Comparison of ENCODE assay signal across 8 cellular contexts in the genomic region with DNA sequence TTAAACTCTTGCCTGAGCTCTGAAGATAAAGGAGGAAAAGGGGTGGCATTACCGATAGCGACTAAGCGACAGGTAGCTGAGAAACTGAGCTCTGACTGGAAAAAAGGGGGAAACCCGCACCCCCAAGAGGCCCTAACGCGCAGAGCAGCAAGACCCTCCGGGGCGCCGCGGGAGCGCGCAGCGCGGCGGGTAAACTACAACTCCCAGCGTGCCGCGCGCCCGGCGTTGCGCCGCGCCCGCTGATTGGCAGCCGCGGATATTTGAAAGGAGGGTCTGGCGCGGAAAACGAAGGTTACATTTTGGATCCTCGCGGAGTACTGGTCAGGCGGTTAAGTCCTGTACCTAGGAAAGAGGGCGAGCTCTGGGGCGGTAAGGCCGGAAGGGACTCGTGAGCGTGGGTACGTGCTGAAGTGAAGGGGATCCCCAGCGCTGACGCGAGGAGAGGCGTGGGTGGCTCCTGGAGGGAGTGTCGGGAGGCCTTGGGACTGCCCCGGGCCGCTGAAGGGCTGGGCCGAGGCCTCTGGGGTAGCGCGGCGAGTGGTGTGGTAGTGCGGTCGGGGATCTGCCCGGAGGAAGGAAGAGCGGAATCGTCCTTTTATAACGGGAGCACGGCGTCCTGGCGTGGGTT. TPM values are rescaled to one million over a fixed set of nuclear protein-coding genes. Genes with fewer than 3 reads are reported as not detected.
DNase-seq lines count a peak whose midpoint lies in the region; ATAC-seq and TF ChIP-seq lines count a peak whose summit lies in the region.

Gene ESPL1, plus strand, starts transcription at position 291 of the 628 bp plus-strand sequence. CDS start 468 bp downstream, outside the sequence.

- no peaks in the 10 kb centered on the region for H3K9me3 ChIP-seq in OCI-LY1 (ENCODE audit: low read length)
- H3K9me3 ChIP-seq in mucosa of stomach (ENCODE audit: control insufficient read depth, low read length): no peaks in the 10 kb centered on the region

- H3K9ac ChIP-seq in OCI-LY1 (ENCODE audit: low read length) (peak within 1 kb of the TSS; percentile 80), mucosa of stomach (ENCODE audit: low read length) (peak within 1 kb of the TSS; percentile 75)

- H3K4me3 Mint-ChIP-seq in Calu3 (ENCODE audit: low read depth, unreplicated experiment): peak within 1 kb of the TSS; percentile 87

- CTCF ChIA-PET in Calu3 (lab: Charles Lee): interaction anchor here (0.6 to 2.1 kb wide), 8 partner anchors 16 to 214 kb away, joined by 3 to 8 read pairs (median 4); a partner anchor contains a TSS

- no TSS peak for BruUV-seq in Calu3 (replicated peaks; lab: Mats Ljungman, UMichigan)

- H3K36me3 Mint-ChIP-seq in Calu3 (ENCODE audit: insufficient read depth, unreplicated experiment): peaks cover 36% of the 10 kb centered on the region

- H3K27ac ChIP-seq in OCI-LY1 (ENCODE audit: low read depth, low read length, poor library complexity, severe bottlenecking): peak within 1 kb of the TSS; percentile 33

- no peaks in the 10 kb centered on the region for H3K9me3 Mint-ChIP-seq in Calu3 (ENCODE audit: low read depth, unreplicated experiment)

- peak; percentile 73 for DNase-seq in Calu3
- peak; percentile 82 for DNase-seq in HPDE6-E6E7 (ENCODE audit: extremely low spot score)
- peak; percentile 85 for DNase-seq in activated CD8-positive, alpha-beta memory T cell treated with anti-CD3 and anti-CD28 coated beads, Interleukin-2, amount 50 U/mL, for 4 hours
- DNase-seq in epithelial cell of proximal tubule (ENCODE audit: low read depth): no peak
- DNase-seq in stimulated activated CD8-positive, alpha-beta memory T cell treated with anti-CD3 and anti-CD28 coated beads, Interleukin-7, amount 100 ng/mL, for 24 hours (ENCODE audit: low read depth): peak; percentile 61

- H4K20me1 ChIP-seq in OCI-LY1 (ENCODE audit: insufficient read depth, low read length): no peaks in the 10 kb centered on the region

- H3K27ac Mint-ChIP-seq in Calu3 (ENCODE audit: unreplicated experiment): peak within 1 kb of the TSS; percentile 64

- peak within 1 kb of the TSS; percentile 61; the same call in 1 of the 2 replicates for H2AFZ ChIP-seq in OCI-LY1 (ENCODE audit: low read length)

- H3K27me3 Mint-ChIP-seq in Calu3 (ENCODE audit: unreplicated experiment): no peaks in the 10 kb centered on the region

- H3K4me2 ChIP-seq in OCI-LY1 (ENCODE audit: low read length): peak within 1 kb of the TSS; percentile 74

- TF ChIP-seq CTCF in Calu3 (IDR thresholded peaks at IDR 0.05; ENCODE audit: unreplicated experiment) (no peak), OCI-LY1 (IDR thresholded peaks at IDR 0.05; ENCODE audit: low read length) (peak; percentile 69), epithelial cell of proximal tubule (conservative IDR thresholded peaks at IDR 0.05; ENCODE audit: low read depth, low read length) (peak; percentile 27)

- no peaks in the 10 kb centered on the region for H3K9me2 ChIP-seq in OCI-LY1 (ENCODE audit: low read depth, low read length)

- H3K27me3 ChIP-seq in OCI-LY1 (ENCODE audit: insufficient read depth, low read length): no peaks in the 10 kb centered on the region
- H3K27me3 ChIP-seq in mucosa of stomach (ENCODE audit: control insufficient read depth, insufficient read depth, low read length): no peaks in the 10 kb centered on the region

- H3K36me3 ChIP-seq in OCI-LY1 (ENCODE audit: insufficient read depth, low read length) (peaks cover 31% of the 10 kb centered on the region; the same call in 1 of the 2 replicates), mucosa of stomach (ENCODE audit: control insufficient read depth, insufficient read depth, low read length) (no peaks in the 10 kb centered on the region)

- intact Hi-C loops in Calu3 (cut with micrococcal nuclease; ENCODE audit: unreplicated experiment): loop anchor here (5.0 kb wide), 1 partner anchor 56 kb away; no protein-coding TSS in a partner anchor

- ATAC-seq in GM19467 (IDR thresholded peaks at IDR 0.05; ENCODE audit: unreplicated experiment): peak; percentile 76

- H3K4me3 ChIP-seq in OCI-LY1 (ENCODE audit: low read depth, low read length, poor library complexity, severe bottlenecking) (peak within 1 kb of the TSS; percentile 75), epithelial cell of proximal tubule (ENCODE audit: low read depth, low read length) (peak within 1 kb of the TSS; percentile 65), mucosa of stomach (ENCODE audit: low read length) (peak within 1 kb of the TSS; percentile 96)

- H3F3A ChIP-seq in OCI-LY1 (ENCODE audit: insufficient read depth, low read length): no peaks in the 10 kb centered on the region

- no peaks in the 10 kb centered on the region for H3K79me2 ChIP-seq in OCI-LY1 (ENCODE audit: insufficient read depth, low read length)

- peaks cover 15% of the 10 kb centered on the region for H3K4me1 Mint-ChIP-seq in Calu3 (ENCODE audit: low read depth, unreplicated experiment)

- H3K4me1 ChIP-seq in OCI-LY1 (ENCODE audit: insufficient read depth, low read length, severe bottlenecking) (peaks cover 29% of the 10 kb centered on the region), mucosa of stomach (ENCODE audit: control insufficient read depth, insufficient read depth, low read length) (peaks cover 8% of the 10 kb centered on the region)

RNA-seq across cellular contexts. Expression of gene ESPL1, which starts in this region (rescaled TPM):
- total RNA-seq in Calu3 (2022) (24.3 and 31.1 TPM in 2 replicates), epithelial cell of proximal tubule (32.0 and 40.1 TPM in 2 replicates)
